ENCODE assay signal across 22 cellular contexts in genomic region chr10:107473221-107473620, GRCh38.
"Had no signal": no experiment of that assay in that cellular context is flagged by ENCODE, and none has a peak within 500 bp of the region (broad histone marks: within the 10 kb centered on the region; RNA-seq: fewer than 3 reads in every experiment).

No MANE protein-coding gene starts in this region.

- DNase-seq: colonic mucosa; cortex of kidney; dermis blood vessel endothelial cell; dorsolateral prefrontal cortex; effector CD4-positive, alpha-beta T cell; effector CD8-positive, alpha-beta T cell; effector memory CD4-positive, alpha-beta T cell; effector memory CD8-positive, alpha-beta T cell; endodermal cell; erythroblast; esophagus squamous epithelium; foreskin fibroblast; foreskin keratinocyte; gastrocnemius medialis; glutamatergic neuron; head of caudate nucleus; heart left ventricle; heart right ventricle had no signal

- H3K4me1 ChIP-seq: colonic mucosa, esophagus muscularis mucosa, esophagus squamous epithelium, foreskin keratinocyte, gastrocnemius medialis, gastroesophageal sphincter, heart left ventricle, heart right ventricle had no signal

- H3K4me3 ChIP-seq: colonic mucosa, coronary artery, dorsolateral prefrontal cortex, esophagus muscularis mucosa, esophagus squamous epithelium, gastrocnemius medialis, gastroesophageal sphincter, heart left ventricle, heart right ventricle had no signal

- H3K27ac ChIP-seq: colonic mucosa, coronary artery, dorsolateral prefrontal cortex, epithelial cell of prostate, esophagus muscularis mucosa, esophagus squamous epithelium, foreskin keratinocyte, gastrocnemius medialis, gastroesophageal sphincter, heart left ventricle, heart right ventricle had no signal

- H3K9me3 ChIP-seq: colonic mucosa, esophagus muscularis mucosa, esophagus squamous epithelium, gastrocnemius medialis, gastroesophageal sphincter, heart left ventricle had no signal

- H3K27me3 ChIP-seq: colonic mucosa, dorsolateral prefrontal cortex, esophagus muscularis mucosa, esophagus squamous epithelium, foreskin keratinocyte, gastrocnemius medialis, gastroesophageal sphincter, heart left ventricle, heart right ventricle had no signal

- H3K36me3 ChIP-seq: colonic mucosa, esophagus muscularis mucosa, esophagus squamous epithelium, gastrocnemius medialis, gastroesophageal sphincter, heart left ventricle, heart right ventricle had no signal
